In genomic region chr17:1994707-1995106, GRCh38 we compare ENCODE assay signal across 17 cellular contexts. TPM values are rescaled to one million over a fixed set of nuclear protein-coding genes. Genes with fewer than 3 reads are reported as not detected.
A peak's percentile ranks its signal among the peaks of the same experiment; 100 is the strongest.
DNase-seq lines count a peak whose midpoint lies in the region; ATAC-seq, FAIRE-seq and TF ChIP-seq lines count a peak whose summit lies in the region.
"Had no signal": no experiment of that assay in that cellular context is flagged by ENCODE, and none has a peak within 500 bp of the region (broad histone marks: within the 10 kb centered on the region; RNA-seq: fewer than 3 reads in every experiment).

No MANE protein-coding gene starts in this region.

- no peak overlapping the region for H3K4ac ChIP-seq in mesendoderm (ENCODE audit: low read depth, low read length)

- H3K4me1 Mint-ChIP-seq in Caco-2 (ENCODE audit: low read depth, unreplicated experiment) = peaks cover 32% of the 10 kb centered on the region
- H3K4me1 Mint-ChIP-seq: CD14-positive monocyte had no signal

- H3K4me3 Mint-ChIP-seq in Caco-2 (ENCODE audit: unreplicated experiment) = no peak overlapping the region
- H3K4me3 Mint-ChIP-seq: CD14-positive monocyte; CD4-positive, alpha-beta memory T cell; H9; IgD-negative memory B cell had no signal

- intact Hi-C loops in Caco-2 (cut with micrococcal nuclease; ENCODE audit: unreplicated experiment) = no loop called here
- intact Hi-C loops in K562 (cut with micrococcal nuclease) = no loop called here

- no peak overlapping the region for H4K8ac ChIP-seq in mesendoderm (ENCODE audit: low read depth, low read length)

- no peak for TF ChIP-seq RAD21 in K562 (CRISPR knock-in tag; conservative IDR thresholded peaks at IDR 0.05 in 1 of 2, IDR thresholded peaks at IDR 0.05 in 1 of 2)

- no peak overlapping the region for H2AFZ ChIP-seq in K562 (ENCODE audit: low read depth, low read length)

- no peak for TF ChIP-seq EP300 in K562 (IDR thresholded peaks at IDR 0.05; ENCODE audit: low read length)

- no peaks in the 10 kb centered on the region for H3K27me3 ChIP-seq in Caco-2 (replicated peaks; ENCODE audit: control insufficient read depth, insufficient read depth, low read length)
- peaks cover 9 to 45% of the 10 kb centered on the region in 2 experiments; a peak in 4 of 5 replicates for H3K27me3 ChIP-seq in K562 (ENCODE audit: control insufficient read depth in 2 of 2, insufficient read depth in 2 of 2, low read length in 2 of 2)
- no peaks in the 10 kb centered on the region for H3K27me3 ChIP-seq in mesendoderm (ENCODE audit: insufficient read depth, low read length, poor library complexity)
- no peaks in the 10 kb centered on the region for H3K27me3 ChIP-seq in skeletal muscle tissue (ENCODE audit: control insufficient read depth in 3 of 3, insufficient read depth in 3 of 3, low read length in 3 of 3)
- H3K27me3 ChIP-seq: BLaER1 had no signal

- BruUV-seq in Caco-2 (replicated peaks; lab: Mats Ljungman, UMichigan) = no TSS peak
- no TSS peak for BruUV-seq in K562 (replicated peaks; lab: Mats Ljungman, UMichigan)

- peak overlapping the region; percentile 79 for H3K27ac Mint-ChIP-seq in Caco-2 (ENCODE audit: unreplicated experiment)
- H3K27ac Mint-ChIP-seq: CD14-positive monocyte; CD4-positive, alpha-beta memory T cell; H9 had no signal

- no peak for FAIRE-seq in K562 (lab: Jason Lieb, UNC)
- FAIRE-seq: H1, HTR-8/SVneo had no signal

- CTCF ChIA-PET in Caco-2 (lab: Charles Lee) (interaction anchor here (1.2 to 2.1 kb wide), 2 partner anchors 19 to 31 kb away, joined by 3 to 13 read pairs; partner anchors contain the start of gene RTN4RL1), K562 (lab: Yijun Ruan, JAX; ENCODE audit: low intra/inter-chr PET ratio) (no interaction called here)

- no peak overlapping the region for H4K5ac ChIP-seq in mesendoderm (ENCODE audit: low read length)

- H3K4me3 ChIP-seq in Caco-2 (ENCODE audit: low read depth, low read length) = no peak overlapping the region
- H3K4me3 ChIP-seq in K562 = no peak overlapping the region
- H3K4me3 ChIP-seq in mesendoderm (ENCODE audit: low read length) = no peak overlapping the region
- H3K4me3 ChIP-seq in skeletal muscle tissue (ENCODE audit: low read length in 3 of 3) = no peak overlapping the region
- H3K4me3 ChIP-seq: BLaER1 had no signal

- no peak for TF ChIP-seq POLR2A in K562 (conservative IDR thresholded peaks at IDR 0.05)

- DNase-seq in Caco-2 = no peak
- no peak for DNase-seq in K562 (ENCODE audit: extremely low read depth in 1 of 4, low spot score in 3 of 4)
- no peak for DNase-seq in mesendoderm
- no peak for DNase-seq in OCI-M2 (lab: John Stamatoyannopoulos, UW; ENCODE audit: unreplicated experiment)
- DNase-seq: 8988T; Calu3; CD4-positive, alpha-beta memory T cell; GF-D8; H9 had no signal

- no peaks in the 10 kb centered on the region for H3K9me1 ChIP-seq in K562 (ENCODE audit: control insufficient read depth, insufficient read depth, low read length)

- no peak overlapping the region for H2BK120ac ChIP-seq in mesendoderm (ENCODE audit: low read depth, low read length)

- H3K79me2 ChIP-seq in K562 (ENCODE audit: control insufficient read depth, insufficient read depth, low read length) = no peaks in the 10 kb centered on the region
- H3K79me2 ChIP-seq in mesendoderm (ENCODE audit: control insufficient read depth, insufficient read depth, low read length) = no peaks in the 10 kb centered on the region

- no peaks in the 10 kb centered on the region for H3K79me1 ChIP-seq in mesendoderm (ENCODE audit: low read length)

- no peak overlapping the region for H3K56ac ChIP-seq in mesendoderm (ENCODE audit: low read length)

- no peak overlapping the region for H2BK15ac ChIP-seq in mesendoderm (replicated peaks; ENCODE audit: low read depth)

- H3K27me3 Mint-ChIP-seq in Caco-2 (ENCODE audit: insufficient read depth, unreplicated experiment) = no peaks in the 10 kb centered on the region

- no peak overlapping the region for H3K23ac ChIP-seq in mesendoderm (ENCODE audit: low read length)

- ATAC-seq in K562 (no peak), GM18873 (IDR thresholded peaks at IDR 0.05; ENCODE audit: low FRiP score, unreplicated experiment) (no peak), GM19397 (IDR thresholded peaks at IDR 0.05; ENCODE audit: unreplicated experiment) (no peak)

- H3K18ac ChIP-seq in mesendoderm (ENCODE audit: low read length) = no peak overlapping the region

- no peak for TF ChIP-seq CTCF in Caco-2 (IDR thresholded peaks at IDR 0.05; ENCODE audit: insufficient read depth in 1 of 2, low read depth in 1 of 2, low read length in 1 of 2, severe bottlenecking in 1 of 2, unreplicated experiment in 1 of 2)
- TF ChIP-seq CTCF in K562 (IDR thresholded peaks at IDR 0.05 in 2 of 3, conservative IDR thresholded peaks at IDR 0.05 in 1 of 3; ENCODE audit: insufficient read depth in 2 of 3, low read depth in 1 of 3, low read length in 3 of 3) = no peak

- H3K9me3 ChIP-seq in Caco-2 = no peaks in the 10 kb centered on the region
- no peaks in the 10 kb centered on the region for H3K9me3 ChIP-seq in K562 (replicated peaks; ENCODE audit: control insufficient read depth, insufficient read depth, low read depth, low read length)
- H3K9me3 ChIP-seq in skeletal muscle tissue (ENCODE audit: control insufficient read depth in 3 of 3, low read length in 3 of 3) = no peaks in the 10 kb centered on the region
- H3K9me3 ChIP-seq: BLaER1 had no signal

- H2AK5ac ChIP-seq in mesendoderm (ENCODE audit: low read length) = peak overlapping the region; percentile 45

- H3K4me2 ChIP-seq in K562 (ENCODE audit: insufficient read depth, low read length) = no peak overlapping the region
- no peak overlapping the region for H3K4me2 ChIP-seq in mesendoderm (ENCODE audit: low read length)
- H3K4me2 ChIP-seq: BLaER1 had no signal

- POLR2A ChIA-PET in Caco-2 (lab: Charles Lee) (no interaction called here), K562 (lab: Yijun Ruan, JAX) (no interaction called here)

- H3K4me1 ChIP-seq in Caco-2 (peaks cover 54% of the 10 kb centered on the region), K562 (replicated peaks in 1 of 2; ENCODE audit: control insufficient read depth in 2 of 2, insufficient read depth in 2 of 2, low read length in 2 of 2) (peaks cover 0 to 3% of the 10 kb centered on the region in 2 experiments; a peak in 2 of 5 replicates), mesendoderm (ENCODE audit: control insufficient read depth, low read depth, low read length) (peaks cover 20% of the 10 kb centered on the region), skeletal muscle tissue (ENCODE audit: control insufficient read depth in 3 of 3, insufficient read depth in 3 of 3, low read length in 3 of 3) (peaks cover 11 to 43% (median 21%) of the 10 kb centered on the region in 3 donors)

- no peaks in the 10 kb centered on the region for H3K9me3 Mint-ChIP-seq in Caco-2 (ENCODE audit: unreplicated experiment)
- H3K9me3 Mint-ChIP-seq: H9, IgD-negative memory B cell had no signal

- in situ Hi-C loops in K562 (cut with MboI) = no loop called here

- H3K27ac ChIP-seq in K562 (ENCODE audit: extremely low read depth, low read depth, low read length) (no peak overlapping the region), mesendoderm (ENCODE audit: low read depth, low read length) (no peak overlapping the region), skeletal muscle tissue (ENCODE audit: low read depth, low read length) (peak overlapping the region; percentile 23)
- H3K27ac ChIP-seq: BLaER1 had no signal

- H3K36me3 ChIP-seq in Caco-2 (ENCODE audit: control insufficient read depth, insufficient read depth, low read length) (no peaks in the 10 kb centered on the region), K562 (ENCODE audit: control insufficient read depth, insufficient read depth, low read length) (no peaks in the 10 kb centered on the region), mesendoderm (ENCODE audit: control insufficient read depth, insufficient read depth, low read length) (no peaks in the 10 kb centered on the region), skeletal muscle tissue (ENCODE audit: control insufficient read depth in 3 of 3, insufficient read depth in 3 of 3, low read length in 3 of 3) (no peaks in the 10 kb centered on the region)
- H3K36me3 ChIP-seq: BLaER1 had no signal

- H4K20me1 ChIP-seq in K562 (replicated peaks; ENCODE audit: control insufficient read depth, insufficient read depth, low read length) = 0 out of 2 replicates have a peak, but pooled peaks cover 8% of the 10 kb centered on the region

- H3K9ac ChIP-seq in K562 (ENCODE audit: insufficient read depth in 1 of 2, low read depth in 2 of 2, low read length in 2 of 2) (no peak overlapping the region), mesendoderm (ENCODE audit: low read length) (no peak overlapping the region), skeletal muscle tissue (ENCODE audit: low read depth in 1 of 3, low read length in 3 of 3) (no peak overlapping the region)
- H3K9ac ChIP-seq: BLaER1 had no signal

- peaks cover 5% of the 10 kb centered on the region for H3K36me3 Mint-ChIP-seq in Caco-2 (ENCODE audit: insufficient read depth, unreplicated experiment)
- H3K36me3 Mint-ChIP-seq: CD14-positive monocyte; CD4-positive, alpha-beta memory T cell; IgD-negative memory B cell had no signal

- no peak overlapping the region for H2BK5ac ChIP-seq in mesendoderm (ENCODE audit: low read length)

- WGBS in K562 (ENCODE audit: insufficient coverage, low coverage, missing lambda C conversion rate) = 3% methylated on average over 4 of the region's 4 CpGs
- WGBS in mesendoderm (ENCODE audit: extremely low coverage, insufficient coverage, low lambda C conversion rate) = no CpG with 5 or more reads among the region's 4 CpGs

RNA-seq across cellular contexts. Expression of gene RTN4RL1, which starts 30.4 kb away (rescaled TPM):
- total RNA-seq in Caco-2 (2022) (0.54 and 0.60 TPM in 2 replicates), K562 (2014; rRNA removed) (0.05 and 0.12 TPM in 2 replicates), K562 (2014; rRNA removed; fragmentation: Illumina TruSeq; extraction: Trizol) (not detected in 2 replicates), K562 (2015; rRNA removed; fragmentation: Illumina TruSeq; extraction: Trizol) (0.04 TPM in 2 replicates), K562 (2021) (0.04 and 0.07 TPM in 2 replicates), skeletal muscle tissue (1.0 TPM)
- 0.30 TPM in 1 of 2 replicates, not detected in the other for total RNA-seq in K562 (2011; cell fraction: chromatin; rRNA removed; ENCODE audit: low replicate concordance)
- total RNA-seq in K562 (2011; cell fraction: nucleolus; rRNA removed) = 0.13 and 0.50 TPM in 2 replicates
- 0.07 TPM in 1 of 2 replicates, not detected in the other for total RNA-seq in K562 (2011; cell fraction: nucleoplasm; rRNA removed)
- polyA plus RNA-seq in K562 (2011; rRNA removed) (0.06 and 0.58 TPM in 2 replicates), K562 (2014; fragmentation: Illumina TruSeq; extraction: Trizol) (not detected in 2 replicates), K562 (2014; fragmentation: Nextera tagmentation; extraction: Ambion mirVana) (not detected), K562 (2014; rRNA removed) (not detected in 2 replicates)
- 0.25 and 0.58 TPM in 2 replicates for polyA plus RNA-seq in K562 (2011; cell fraction: cytosol; rRNA removed)
- polyA plus RNA-seq in K562 (2011; cell fraction: nucleus; rRNA removed) = 0.09 and 0.24 TPM in 2 replicates
- 0.06 and 0.08 TPM in 2 replicates for polyA plus RNA-seq in K562 (2012)
- polyA minus RNA-seq in K562 (2011; rRNA and poly(A)+ RNA removed) = 0.27 TPM in 1 of 2 replicates, not detected in the other
- polyA minus RNA-seq in K562 (2011; cell fraction: cytosol; rRNA and poly(A)+ RNA removed) = 0.82 TPM in 1 of 2 replicates, not detected in the other
- 0.13 and 0.33 TPM in 2 replicates for polyA minus RNA-seq in K562 (2011; cell fraction: nucleus; rRNA and poly(A)+ RNA removed)
- 0.20 TPM for polyA plus RNA-seq in mesendoderm (2013, experiment 1 of 2)
- polyA plus RNA-seq in mesendoderm (2013, experiment 2 of 2) = 0.14 TPM
- total RNA-seq: Calu3, H1 had no signal

RNA-seq across cellular contexts. Expression of gene DPH1, which starts 35.2 kb away (rescaled TPM):
- 52.0 and 52.8 TPM in 2 replicates for total RNA-seq in Caco-2 (2022)
- total RNA-seq in K562 (2011; cell fraction: chromatin; rRNA removed; ENCODE audit: low replicate concordance) = 67.2 and 189 TPM in 2 replicates
- 122 and 130 TPM in 2 replicates for total RNA-seq in K562 (2011; cell fraction: nucleolus; rRNA removed)
- total RNA-seq in K562 (2011; cell fraction: nucleoplasm; rRNA removed) = 90.6 and 92.5 TPM in 2 replicates
- 30.9 and 34.7 TPM in 2 replicates for total RNA-seq in K562 (2014; rRNA removed)
- 19.3 and 19.7 TPM in 2 replicates for total RNA-seq in K562 (2014; rRNA removed; fragmentation: Illumina TruSeq; extraction: Trizol)
- 17.7 and 19.7 TPM in 2 replicates for total RNA-seq in K562 (2015; rRNA removed; fragmentation: Illumina TruSeq; extraction: Trizol)
- total RNA-seq in K562 (2021) = 33.0 and 40.6 TPM in 2 replicates
- 20.2 and 39.1 TPM in 2 replicates for polyA plus RNA-seq in K562 (2011; rRNA removed)
- polyA plus RNA-seq in K562 (2011; cell fraction: cytosol; rRNA removed) = 35.7 and 48.3 TPM in 2 replicates
- 121 and 164 TPM in 2 replicates for polyA plus RNA-seq in K562 (2011; cell fraction: nucleus; rRNA removed)
- 23.5 and 23.7 TPM in 2 replicates for polyA plus RNA-seq in K562 (2012)
- polyA plus RNA-seq in K562 (2014; fragmentation: Illumina TruSeq; extraction: Trizol) = 28.7 and 31.0 TPM in 2 replicates
- under 1 TPM; 0.42 to 0.94 TPM for polyA plus RNA-seq in K562 (2014; fragmentation: Nextera tagmentation; extraction: Ambion mirVana)
- polyA plus RNA-seq in K562 (2014; rRNA removed) = 30.1 and 30.5 TPM in 2 replicates
- polyA minus RNA-seq in K562 (2011; rRNA and poly(A)+ RNA removed) = 17.2 and 19.4 TPM in 2 replicates
- 27.1 and 28.2 TPM in 2 replicates for polyA minus RNA-seq in K562 (2011; cell fraction: cytosol; rRNA and poly(A)+ RNA removed)
- 30.3 and 42.9 TPM in 2 replicates for polyA minus RNA-seq in K562 (2011; cell fraction: nucleus; rRNA and poly(A)+ RNA removed)
- polyA plus RNA-seq in mesendoderm (2013, experiment 1 of 2) = 20.0 TPM
- polyA plus RNA-seq in mesendoderm (2013, experiment 2 of 2) = 19.3 TPM
- total RNA-seq in skeletal muscle tissue = 14.1 TPM

RNA-seq across cellular contexts. Expression of gene OVCA2, which starts 47.1 kb away (rescaled TPM):
- total RNA-seq in Caco-2 (2022) (33.1 and 39.3 TPM in 2 replicates), K562 (2014; rRNA removed) (21.6 and 23.7 TPM in 2 replicates), K562 (2014; rRNA removed; fragmentation: Illumina TruSeq; extraction: Trizol) (9.7 and 12.2 TPM in 2 replicates), K562 (2015; rRNA removed; fragmentation: Illumina TruSeq; extraction: Trizol) (12.2 and 14.1 TPM in 2 replicates), K562 (2021) (15.6 and 21.1 TPM in 2 replicates), skeletal muscle tissue (24.0 TPM)
- 1.6 and 4.6 TPM in 2 replicates for total RNA-seq in K562 (2011; cell fraction: chromatin; rRNA removed; ENCODE audit: low replicate concordance)
- 6.6 and 9.8 TPM in 2 replicates for total RNA-seq in K562 (2011; cell fraction: nucleolus; rRNA removed)
- 0.69 and 4.2 TPM in 2 replicates for total RNA-seq in K562 (2011; cell fraction: nucleoplasm; rRNA removed)
- polyA plus RNA-seq in K562 (2011; rRNA removed) (14.1 and 17.1 TPM in 2 replicates), K562 (2014; fragmentation: Illumina TruSeq; extraction: Trizol) (14.1 and 18.2 TPM in 2 replicates), K562 (2014; fragmentation: Nextera tagmentation; extraction: Ambion mirVana) (1 to 10 TPM; 3.0 to 3.6 TPM), K562 (2014; rRNA removed) (19.7 and 23.4 TPM in 2 replicates)
- polyA plus RNA-seq in K562 (2011; cell fraction: cytosol; rRNA removed) = 17.7 and 39.3 TPM in 2 replicates
- 5.4 and 6.8 TPM in 2 replicates for polyA plus RNA-seq in K562 (2011; cell fraction: nucleus; rRNA removed)
- 14.6 and 22.6 TPM in 2 replicates for polyA plus RNA-seq in K562 (2012)
- polyA minus RNA-seq in K562 (2011; rRNA and poly(A)+ RNA removed) = 6.3 and 8.5 TPM in 2 replicates
- 7.6 and 8.9 TPM in 2 replicates for polyA minus RNA-seq in K562 (2011; cell fraction: cytosol; rRNA and poly(A)+ RNA removed)
- polyA minus RNA-seq in K562 (2011; cell fraction: nucleus; rRNA and poly(A)+ RNA removed) = 1.1 and 1.6 TPM in 2 replicates
- 43.4 TPM for polyA plus RNA-seq in mesendoderm (2013, experiment 1 of 2)
- polyA plus RNA-seq in mesendoderm (2013, experiment 2 of 2) = 43.4 TPM
